In the genomic region with DNA sequence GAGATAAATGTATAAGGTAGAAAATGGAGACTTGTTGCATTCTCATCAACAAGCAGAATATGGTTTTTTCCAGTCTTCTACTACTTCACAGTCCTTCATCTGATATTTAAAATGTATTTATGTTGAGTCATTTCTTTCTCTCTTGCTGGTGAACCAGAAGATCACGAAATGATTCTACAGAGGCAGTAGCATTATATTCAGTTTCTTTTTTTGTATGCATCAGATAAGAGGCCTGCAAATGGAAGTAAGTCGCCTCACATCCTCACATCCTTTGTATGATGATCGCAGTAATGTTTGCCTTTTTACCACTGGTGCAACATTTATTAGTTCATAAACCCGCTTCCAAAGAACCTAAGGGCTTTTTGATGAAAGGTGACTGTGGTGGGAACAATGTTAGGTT, we compare ENCODE assay signal across 13 cellular contexts. TPM values are rescaled to one million over a fixed set of nuclear protein-coding genes. Genes with fewer than 3 reads are reported as not detected.
A peak's percentile ranks its signal among the peaks of the same experiment; 100 is the strongest.
DNase-seq lines count a peak whose midpoint lies in the region; ATAC-seq and TF ChIP-seq lines count a peak whose summit lies in the region.
"Had no signal": no experiment of that assay in that cellular context is flagged by ENCODE, and none has a peak within 500 bp of the region (broad histone marks: within the 10 kb centered on the region; RNA-seq: fewer than 3 reads in every experiment).

No MANE protein-coding gene starts in this region.

- peaks cover 64% of the 10 kb centered on the region for H3K4me1 Mint-ChIP-seq in T-helper 1 cell treated with Interleukin-12 subunit alpha and Interleukin-12 subunit beta and Interleukin-4 antibody, amounts not matched to agents 30 μg/mL and 1 μg/mL, for 36 hours (ENCODE audit: low read depth)
- peaks cover 4% of the 10 kb centered on the region in 2 donors for H3K4me1 Mint-ChIP-seq in effector memory CD8-positive, alpha-beta T cell (ENCODE audit: low read depth in 2 of 2)

- no peaks in the 10 kb centered on the region for H3K9me3 Mint-ChIP-seq in T-helper 1 cell treated with Interleukin-12 subunit alpha and Interleukin-12 subunit beta and Interleukin-4 antibody, amounts not matched to agents 30 μg/mL and 1 μg/mL, for 36 hours
- no peaks in the 10 kb centered on the region for H3K9me3 Mint-ChIP-seq in effector memory CD8-positive, alpha-beta T cell
- H3K9me3 Mint-ChIP-seq: CD4-positive, CD25-positive, alpha-beta regulatory T cell; T-cell had no signal

- peak overlapping the region; percentile 88 for H3K27ac Mint-ChIP-seq in T-helper 1 cell treated with Interleukin-12 subunit alpha and Interleukin-12 subunit beta and Interleukin-4 antibody, amounts not matched to agents 30 μg/mL and 1 μg/mL, for 36 hours
- peak overlapping the region in 1 of 2 donors; percentile 65 for H3K27ac Mint-ChIP-seq in effector memory CD8-positive, alpha-beta T cell

- H3K36me3 Mint-ChIP-seq in T-helper 1 cell treated with Interleukin-12 subunit alpha and Interleukin-12 subunit beta and Interleukin-4 antibody, amounts not matched to agents 30 μg/mL and 1 μg/mL, for 36 hours (ENCODE audit: low read depth), result peaks cover 34% of the 10 kb centered on the region
- peaks cover 28% of the 10 kb centered on the region for H3K36me3 Mint-ChIP-seq in effector memory CD8-positive, alpha-beta T cell (ENCODE audit: insufficient read depth)

- H3K4me3 ChIP-seq in BE2C (ENCODE audit: low read depth, low read length), result no peak overlapping the region
- H3K4me3 ChIP-seq: breast epithelium, testis had no signal

- TF ChIP-seq CTCF in GM13977 (IDR thresholded peaks at IDR 0.05; ENCODE audit: extremely low read depth, insufficient read depth, missing control alignments) (no peak), BE2C (IDR thresholded peaks at IDR 0.05; ENCODE audit: low read depth, low read length) (no peak)

- no peaks in the 10 kb centered on the region for H3K27me3 ChIP-seq in BE2C
- H3K27me3 ChIP-seq: breast epithelium, testis had no signal

- peak; percentile 52 for ATAC-seq in GM19025 (IDR thresholded peaks at IDR 0.05; ENCODE audit: low read depth, unreplicated experiment)
- peak; percentile 52 for ATAC-seq in HG02884 (IDR thresholded peaks at IDR 0.05; ENCODE audit: unreplicated experiment)
- no peak for ATAC-seq in effector memory CD8-positive, alpha-beta T cell (replicated peaks)
- ATAC-seq: T-cell had no signal

- no peaks in the 10 kb centered on the region for H3K27me3 Mint-ChIP-seq in T-helper 1 cell treated with Interleukin-12 subunit alpha and Interleukin-12 subunit beta and Interleukin-4 antibody, amounts not matched to agents 30 μg/mL and 1 μg/mL, for 36 hours (ENCODE audit: low read depth)
- H3K27me3 Mint-ChIP-seq in effector memory CD8-positive, alpha-beta T cell, result no peaks in the 10 kb centered on the region
- H3K27me3 Mint-ChIP-seq: CD4-positive, CD25-positive, alpha-beta regulatory T cell; T-cell had no signal

- DNase-seq in GM13977 (ENCODE audit: low spot score), result peak; percentile 51
- DNase-seq in BE2C, result no peak
- no peak for DNase-seq in effector memory CD8-positive, alpha-beta T cell
- no peak for DNase-seq in NCI-H2196 treated with DMSO at 0.1 percent for 48 hours (lab: John Stamatoyannopoulos, UW; ENCODE audit: unreplicated experiment)
- DNase-seq in stimulated activated CD4-positive, alpha-beta T cell treated with anti-CD3 and anti-CD28 coated beads, Interleukin-4, amount 100 ng/mL, for 4 hours, result no peak
- DNase-seq: NCI-H1694, T-cell, testis had no signal

- no peaks in the 10 kb centered on the region for H3K4me1 ChIP-seq in BE2C
- H3K4me1 ChIP-seq: breast epithelium, testis had no signal

- no peaks in the 10 kb centered on the region for H3K9me3 ChIP-seq in BE2C
- H3K9me3 ChIP-seq: breast epithelium, testis had no signal

- peak overlapping the region; percentile 30 for H3K4me3 Mint-ChIP-seq in T-helper 1 cell treated with Interleukin-12 subunit alpha and Interleukin-12 subunit beta and Interleukin-4 antibody, amounts not matched to agents 30 μg/mL and 1 μg/mL, for 36 hours
- H3K4me3 Mint-ChIP-seq in effector memory CD8-positive, alpha-beta T cell, result no peak overlapping the region
- H3K4me3 Mint-ChIP-seq: CD4-positive, CD25-positive, alpha-beta regulatory T cell; T-cell had no signal

- in situ Hi-C loops in GM13977 (cut with MboI; ENCODE audit: low pct_unique_long_range_greater_than_20kb, low sequenced_read_pairs, unreplicated experiment), result no loop called here

- peaks cover 25% of the 10 kb centered on the region for H3K36me3 ChIP-seq in BE2C

RNA-seq across cellular contexts. Expression of a gene that starts 22.1 kb away (rescaled TPM):
- polyA plus RNA-seq in BE2C (2012; ENCODE audit: insufficient read depth, insufficient read length, low read depth), result not detected
- polyA plus RNA-seq: CD4-positive, CD25-positive, alpha-beta regulatory T cell had no signal

RNA-seq across cellular contexts. Expression of a gene that starts 37.9 kb away (rescaled TPM):
- polyA plus RNA-seq in BE2C (2012; ENCODE audit: insufficient read depth, insufficient read length, low read depth), result not detected
